ENCODE assay signal across 17 cellular contexts in genomic region chrX:130552444-130553073, GRCh38.
DNase-seq lines count a peak whose midpoint lies in the region; ATAC-seq and TF ChIP-seq lines count a peak whose summit lies in the region.
"Had no signal": no experiment of that assay in that cellular context is flagged by ENCODE, and none has a peak within 500 bp of the region (broad histone marks: within the 10 kb centered on the region; RNA-seq: fewer than 3 reads in every experiment).

No MANE protein-coding gene starts in this region.

- no peaks in the 10 kb centered on the region for H3K9me3 ChIP-seq in gastroesophageal sphincter

- WGBS in gastroesophageal sphincter (ENCODE audit: low coverage in 1 of 2), 2 donors = 80 to 84% methylated on average over 2 to 4 of the region's 6 CpGs

- ATAC-seq in GM18870 (IDR thresholded peaks at IDR 0.05; ENCODE audit: unreplicated experiment) (peak; percentile 79), GM21723 (IDR thresholded peaks at IDR 0.05; ENCODE audit: unreplicated experiment) (peak; percentile 66), HG03175 (IDR thresholded peaks at IDR 0.05; ENCODE audit: unreplicated experiment) (peak; percentile 81), gastroesophageal sphincter (no peak)
- ATAC-seq: foreskin keratinocyte, sciatic nerve, SK-N-SH treated with all-trans-retinoic acid at 6 μM for 48 hours had no signal

- H3K36me3 ChIP-seq in gastroesophageal sphincter = no peaks in the 10 kb centered on the region

- no peak overlapping the region for H3K27ac ChIP-seq in gastroesophageal sphincter
- H3K27ac ChIP-seq: foreskin keratinocyte had no signal

- peaks cover 0 to 9% (median 0%) of the 10 kb centered on the region in 3 donors for H3K4me1 ChIP-seq in gastroesophageal sphincter
- H3K4me1 ChIP-seq: foreskin keratinocyte had no signal

- no peak for TF ChIP-seq EP300 in gastroesophageal sphincter (IDR thresholded peaks at IDR 0.05)

- TF ChIP-seq CTCF in gastroesophageal sphincter (IDR thresholded peaks at IDR 0.05) = no peak

- no peaks in the 10 kb centered on the region for H3K27me3 ChIP-seq in gastroesophageal sphincter
- H3K27me3 ChIP-seq: foreskin keratinocyte had no signal

- no peak for TF ChIP-seq POLR2A in gastroesophageal sphincter (IDR thresholded peaks at IDR 0.05)

- no peak overlapping the region for H3K4me3 ChIP-seq in gastroesophageal sphincter

- DNase-seq in left kidney (ENCODE audit: low read depth, low spot score) (peak; percentile 21), HuH-7 (ENCODE audit: low spot score) (no peak), NCI-H1092 (lab: John Stamatoyannopoulos, UW) (no peak), NCI-H1694 treated with DMSO at 0.1 percent for 48 hours (lab: John Stamatoyannopoulos, UW) (no peak)
- DNase-seq: activated CD4-positive, CD25-positive, alpha-beta regulatory T cell treated with anti-CD3 and anti-CD28 coated beads, Interleukin-2, amount 50 U/mL, for 72 hours; activated T-cell treated with anti-CD3 and anti-CD28 coated beads, Interleukin-2, amount 50 U/mL, for 1 hour; amniotic stem cell; CD8-positive, alpha-beta memory T cell; foreskin keratinocyte; islet precursor cell; NCI-H1417 treated with DMSO at 0.1 percent for 48 hours had no signal
